Comparison of ENCODE assay signal across 22 cellular contexts in genomic region chr3:40162616-40163015, GRCh38.
"Had no signal": no experiment of that assay in that cellular context is flagged by ENCODE, and none has a peak within 500 bp of the region (broad histone marks: within the 10 kb centered on the region; RNA-seq: fewer than 3 reads in every experiment).

No MANE protein-coding gene starts in this region.

- H3K4me3 ChIP-seq: PC-9, Peyer's patch, SJCRH30 had no signal

- H3K4me1 ChIP-seq: SJCRH30 had no signal

- H3K36me3 ChIP-seq: Peyer's patch, SJCRH30 had no signal

- FAIRE-seq: HepG2 had no signal

- H3K27me3 ChIP-seq: Peyer's patch, SJCRH30 had no signal

- DNase-seq: IMR-90, Karpas-422, KG1, MM.1S, NCI-H1092 treated with DMSO at 0.1 percent for 48 hours, NCI-H1436, NCI-H187, NCI-H2029, NCI-H2081 treated with DMSO at 0.1 percent for 48 hours, NCI-H2171, NCI-H226, NCI-H446, NCI-H510A, NCI-H524 treated with DMSO at 0.1 percent for 48 hours, NCI-H69, NCI-H774, OCI-M1, PC-9, Peyer's patch, SHP77 treated with DMSO at 0.1 percent for 48 hours, SJCRH30 had no signal

- H3K27ac ChIP-seq: PC-9, Peyer's patch, SJCRH30 had no signal

- H3K9me3 ChIP-seq: Peyer's patch, SJCRH30 had no signal
